33 cellular contexts compared by ENCODE assay signal in genomic region chr6:40205801-40206200, GRCh38.
"Had no signal": no experiment of that assay in that cellular context is flagged by ENCODE, and none has a peak within 500 bp of the region (broad histone marks: within the 10 kb centered on the region; RNA-seq: fewer than 3 reads in every experiment).

No MANE protein-coding gene starts in this region.

- H3K27me3 ChIP-seq: adrenal gland, ascending aorta, body of pancreas, brain microvascular endothelial cell, breast epithelium, cardiac muscle cell had no signal

- DNase-seq: activated effector memory CD4-positive, alpha-beta T cell treated with anti-CD3 and anti-CD28 coated beads, Interleukin-2, amount 50 U/mL, for 16 hours; activated effector memory CD4-positive, alpha-beta T cell treated with Interleukin-2 at 50 U/mL for 16 hours; activated gamma-delta T cell; activated gamma-delta T cell treated with Interleukin-2 at 50 U/mL for 16 hours; activated naive CD4-positive, alpha-beta T cell; activated naive CD4-positive, alpha-beta T cell treated with anti-CD3 and anti-CD28 coated beads for 36 hours; activated naive CD4-positive, alpha-beta T cell treated with anti-CD3 and anti-CD28 coated beads, Interleukin-2, amount 10 ng/mL, durations not matched to agents 7 days and 5 days; activated naive CD4-positive, alpha-beta T cell treated with anti-CD3 and anti-CD28 coated beads, Interleukin-2, amount 50 U/mL, for 16 hours; activated naive CD4-positive, alpha-beta T cell treated with Interleukin-2 at 50 U/mL for 16 hours; activated naive CD8-positive, alpha-beta T cell treated with anti-CD3 and anti-CD28 coated beads for 36 hours; activated naive CD8-positive, alpha-beta T cell treated with anti-CD3 and anti-CD28 coated beads, Interleukin-2, amount 10 ng/mL, durations not matched to agents 7 days and 5 days; activated naive CD8-positive, alpha-beta T cell treated with anti-CD3 and anti-CD28 coated beads, Interleukin-2, amount 50 U/mL, for 24 hours; activated T-cell treated with anti-CD3 and anti-CD28 coated beads, Interleukin-2, amount 50 U/mL, for 1 hour; activated T-cell treated with anti-CD3 and anti-CD28 coated beads, Interleukin-2, amount 50 U/mL, for 24 hours; activated T-cell treated with anti-CD3 and anti-CD28 coated beads, Interleukin-2, amount 50 U/mL, for 4 hours; activated T-cell treated with anti-CD3 and anti-CD28 coated beads, Interleukin-2, amount 50 U/mL, for 48 hours; activated T-cell treated with anti-CD3 and anti-CD28 coated beads, Interleukin-2, amount 50 U/mL, for 72 hours; adrenal gland; amniotic stem cell; amygdala; anterior cingulate cortex; aorta; body of pancreas; brain microvascular endothelial cell; caudate nucleus; central memory CD4-positive, alpha-beta T cell; cerebellar nuclear complex had no signal

- H3K27ac ChIP-seq: adrenal gland, ascending aorta, body of pancreas, brain microvascular endothelial cell, breast epithelium, cardiac muscle cell had no signal

- H3K36me3 ChIP-seq: adrenal gland, ascending aorta, brain microvascular endothelial cell, cardiac muscle cell had no signal

- FAIRE-seq: astrocyte had no signal

- H3K4me3 ChIP-seq: adrenal gland, ascending aorta, body of pancreas, breast epithelium, cardiac muscle cell had no signal

- ATAC-seq: activated naive CD4-positive, alpha-beta T cell treated with anti-CD3 and anti-CD28 coated beads, Interleukin-2, amount 50 U/mL, for 72 hours; activated naive CD8-positive, alpha-beta T cell treated with anti-CD3 and anti-CD28 coated beads, Interleukin-2, amount 50 U/mL, for 24 hours; activated T-cell treated with anti-CD3 and anti-CD28 coated beads, Interleukin-2, amount 50 U/mL, for 4 hours; activated T-cell treated with anti-CD3 and anti-CD28 coated beads, Interleukin-2, amount 50 U/mL, for 72 hours; activated T-helper 17 cell treated with anti-CD3 and anti-CD28 coated beads, Interleukin-2, amount 50 U/mL, for 72 hours; body of pancreas had no signal

- H3K4me1 ChIP-seq: adrenal gland, ascending aorta, breast epithelium had no signal
